19 cellular contexts compared by ENCODE assay signal in genomic region chr1:98898901-98899300, GRCh38.
"Had no signal": no experiment of that assay in that cellular context is flagged by ENCODE, and none has a peak within 500 bp of the region (broad histone marks: within the 10 kb centered on the region; RNA-seq: fewer than 3 reads in every experiment).

No MANE protein-coding gene starts in this region.

- DNase-seq: activated T-cell treated with anti-CD3 and anti-CD28 coated beads, Interleukin-2, amount 50 U/mL, for 1 hour; amniotic stem cell; body of pancreas; cerebellar nuclear complex; dermis blood vessel endothelial cell; endodermal cell; erythroblast; foreskin keratinocyte; head of caudate nucleus; left cardiac atrium; lower lobe of right lung; midbrain; naive thymus-derived CD8-positive, alpha-beta T cell; occipital lobe; stimulated activated CD4-positive, alpha-beta T cell treated with anti-CD3 and anti-CD28 coated beads, Interleukin-4, amount 100 ng/mL, for 4 hours; stimulated activated naive CD8-positive, alpha-beta T cell treated with anti-CD3 and anti-CD28 coated beads, Interleukin-15, amount 100 ng/mL, for 72 hours; T-helper 17 cell had no signal

- FAIRE-seq: TTC549 had no signal

- H3K4me3 ChIP-seq: body of pancreas, lower lobe of right lung had no signal

- H3K27me3 Mint-ChIP-seq: activated naive CD4-positive, alpha-beta T cell treated with anti-CD3 and anti-CD28 coated beads, Interleukin-2, amount 50 U/mL, for 24 hours; naive thymus-derived CD8-positive, alpha-beta T cell; stimulated activated naive CD8-positive, alpha-beta T cell treated with anti-CD3 and anti-CD28 coated beads, Interleukin-15, amount 100 ng/mL, for 72 hours; T-helper 17 cell had no signal

- H3K4me1 Mint-ChIP-seq: endodermal cell had no signal

- H3K27me3 ChIP-seq: body of pancreas, foreskin keratinocyte had no signal

- H3K27ac ChIP-seq: body of pancreas, foreskin keratinocyte, lower lobe of right lung had no signal

- H3K4me1 ChIP-seq: body of pancreas, lower lobe of right lung had no signal

- H3K9me3 ChIP-seq: body of pancreas, lower lobe of right lung had no signal

- H3K9me3 Mint-ChIP-seq: endodermal cell had no signal

- H3K36me3 ChIP-seq: lower lobe of right lung had no signal

- H3K27ac Mint-ChIP-seq: activated naive CD4-positive, alpha-beta T cell treated with anti-CD3 and anti-CD28 coated beads, Interleukin-2, amount 50 U/mL, for 24 hours; endodermal cell; naive thymus-derived CD8-positive, alpha-beta T cell; stimulated activated naive CD8-positive, alpha-beta T cell treated with anti-CD3 and anti-CD28 coated beads, Interleukin-15, amount 100 ng/mL, for 72 hours; T-helper 17 cell had no signal

- H3K4me3 Mint-ChIP-seq: activated naive CD4-positive, alpha-beta T cell treated with anti-CD3 and anti-CD28 coated beads, Interleukin-2, amount 50 U/mL, for 24 hours; endodermal cell; naive thymus-derived CD8-positive, alpha-beta T cell; stimulated activated naive CD8-positive, alpha-beta T cell treated with anti-CD3 and anti-CD28 coated beads, Interleukin-15, amount 100 ng/mL, for 72 hours; T-helper 17 cell had no signal
